8 cellular contexts compared by ENCODE assay signal in the genomic region with DNA sequence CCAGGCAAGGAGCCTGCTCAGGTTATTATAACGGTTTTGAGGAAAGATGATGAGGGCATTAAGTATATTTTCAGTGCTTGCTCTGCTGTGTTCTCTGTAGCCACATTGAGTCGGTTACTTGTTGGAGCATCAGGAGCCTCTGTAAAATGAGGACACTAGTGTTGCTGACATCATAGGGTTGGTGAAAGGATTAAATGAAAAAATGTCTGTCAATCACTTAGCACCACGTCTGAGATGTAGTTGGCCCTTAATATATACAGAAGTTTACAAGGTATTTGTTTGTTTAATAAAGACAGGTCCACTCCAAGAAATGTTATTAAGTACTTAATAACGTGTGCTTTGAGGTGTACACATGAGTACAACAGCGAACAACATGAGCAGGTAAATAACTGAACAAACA. TPM values are rescaled to one million over a fixed set of nuclear protein-coding genes. Genes with fewer than 3 reads are reported as not detected.
DNase-seq lines count a peak whose midpoint lies in the region; ATAC-seq and TF ChIP-seq lines count a peak whose summit lies in the region.

No MANE protein-coding gene starts in this region.

- no peaks in the 10 kb centered on the region for H3K9me3 Mint-ChIP-seq in activated naive CD4-positive, alpha-beta T cell treated with anti-CD3 and anti-CD28 coated beads, Interleukin-2, amount 10 ng/mL, durations not matched to agents 7 days and 5 days
- H3K9me3 Mint-ChIP-seq in activated naive CD8-positive, alpha-beta T cell treated with anti-CD3 and anti-CD28 coated beads for 36 hours: peaks cover 5% of the 10 kb centered on the region
- H3K9me3 Mint-ChIP-seq in type B pancreatic cell: no peaks in the 10 kb centered on the region

- DNase-seq in activated naive CD4-positive, alpha-beta T cell treated with anti-CD3 and anti-CD28 coated beads, Interleukin-2, amount 10 ng/mL, durations not matched to agents 7 days and 5 days: no peak
- no peak for DNase-seq in activated naive CD4-positive, alpha-beta T cell treated with Interleukin-2 at 50 U/mL for 16 hours
- DNase-seq in activated naive CD8-positive, alpha-beta T cell treated with anti-CD3 and anti-CD28 coated beads for 36 hours: no peak
- DNase-seq in type B pancreatic cell (ENCODE audit: extremely low spot score, unreplicated experiment) (no peak), NCI-H1092 treated with DMSO at 0.1 percent for 48 hours (lab: John Stamatoyannopoulos, UW) (no peak), DMS153 (lab: John Stamatoyannopoulos, UW) (no peak)

- peak overlapping the region in 2 of 3 donors; percentile 64 to 81 for H3K4me3 ChIP-seq in liver (ENCODE audit: low read depth in 1 of 3, low read length in 3 of 3)

- no peaks in the 10 kb centered on the region for H3K36me3 ChIP-seq in liver (ENCODE audit: control insufficient read depth in 4 of 4, insufficient read depth in 3 of 4, low read depth in 1 of 4, low read length in 3 of 4)

- H3K36me3 Mint-ChIP-seq in activated naive CD4-positive, alpha-beta T cell treated with anti-CD3 and anti-CD28 coated beads, Interleukin-2, amount 10 ng/mL, durations not matched to agents 7 days and 5 days: peaks cover 19% of the 10 kb centered on the region
- H3K36me3 Mint-ChIP-seq in activated naive CD8-positive, alpha-beta T cell treated with anti-CD3 and anti-CD28 coated beads for 36 hours: peaks cover 30% of the 10 kb centered on the region
- peaks cover 11% of the 10 kb centered on the region for H3K36me3 Mint-ChIP-seq in type B pancreatic cell

- H3K9me3 ChIP-seq in liver (ENCODE audit: control insufficient read depth in 4 of 4, low read length in 3 of 4): no peaks in the 10 kb centered on the region

- WGBS in liver: 27% methylated on average over 5 of the region's 5 CpGs

- H3K27me3 Mint-ChIP-seq in activated naive CD4-positive, alpha-beta T cell treated with anti-CD3 and anti-CD28 coated beads, Interleukin-2, amount 10 ng/mL, durations not matched to agents 7 days and 5 days: no peaks in the 10 kb centered on the region
- H3K27me3 Mint-ChIP-seq in activated naive CD8-positive, alpha-beta T cell treated with anti-CD3 and anti-CD28 coated beads for 36 hours: no peaks in the 10 kb centered on the region
- H3K27me3 Mint-ChIP-seq in type B pancreatic cell: no peaks in the 10 kb centered on the region

- H3K4me1 ChIP-seq in liver (ENCODE audit: control insufficient read depth in 4 of 4, insufficient read depth in 4 of 4, low read length in 3 of 4): peaks cover 2 to 18% (median 7%) of the 10 kb centered on the region in 4 donors

- H3K4me1 Mint-ChIP-seq in activated naive CD4-positive, alpha-beta T cell treated with anti-CD3 and anti-CD28 coated beads, Interleukin-2, amount 10 ng/mL, durations not matched to agents 7 days and 5 days: peaks cover 34% of the 10 kb centered on the region
- H3K4me1 Mint-ChIP-seq in activated naive CD8-positive, alpha-beta T cell treated with anti-CD3 and anti-CD28 coated beads for 36 hours: peaks cover 25% of the 10 kb centered on the region
- peaks cover 10% of the 10 kb centered on the region for H3K4me1 Mint-ChIP-seq in type B pancreatic cell (ENCODE audit: unreplicated experiment)

- ATAC-seq in HG02678 (IDR thresholded peaks at IDR 0.05; ENCODE audit: unreplicated experiment): no peak

- H3K9ac ChIP-seq in liver (ENCODE audit: low read depth in 1 of 2, low read length in 2 of 2): peak overlapping the region; percentile 21 to 52

- no peaks in the 10 kb centered on the region for H3K27me3 ChIP-seq in liver (ENCODE audit: control insufficient read depth in 4 of 4, insufficient read depth in 4 of 4, low read length in 3 of 4)

- no peak for TF ChIP-seq CTCF in liver (IDR thresholded peaks at IDR 0.05; ENCODE audit: low read depth, low read length, missing input control)
- no peak for TF ChIP-seq CTCF in type B pancreatic cell (conservative IDR thresholded peaks at IDR 0.05)

- no peak overlapping the region for H3K27ac ChIP-seq in liver (ENCODE audit: low read depth in 1 of 2, low read length in 2 of 2)

- peak overlapping the region; percentile 60 for H3K27ac Mint-ChIP-seq in activated naive CD4-positive, alpha-beta T cell treated with anti-CD3 and anti-CD28 coated beads, Interleukin-2, amount 10 ng/mL, durations not matched to agents 7 days and 5 days
- H3K27ac Mint-ChIP-seq in activated naive CD8-positive, alpha-beta T cell treated with anti-CD3 and anti-CD28 coated beads for 36 hours: no peak overlapping the region
- peak overlapping the region; percentile 49 for H3K27ac Mint-ChIP-seq in type B pancreatic cell

- no peak for TF ChIP-seq RAD21 in liver (IDR thresholded peaks at IDR 0.05)

- CTCF ChIA-PET in activated naive CD4-positive, alpha-beta T cell treated with anti-CD3 and anti-CD28 coated beads, Interleukin-2, amount 10 ng/mL, durations not matched to agents 7 days and 5 days (lab: Charles Lee): no interaction called here

- peak overlapping the region; percentile 60 for H3K4me3 Mint-ChIP-seq in activated naive CD4-positive, alpha-beta T cell treated with anti-CD3 and anti-CD28 coated beads, Interleukin-2, amount 10 ng/mL, durations not matched to agents 7 days and 5 days
- peak overlapping the region; percentile 66 for H3K4me3 Mint-ChIP-seq in activated naive CD8-positive, alpha-beta T cell treated with anti-CD3 and anti-CD28 coated beads for 36 hours
- H3K4me3 Mint-ChIP-seq in type B pancreatic cell: peak overlapping the region; percentile 79

TF ChIP-seq in liver, 16 proteins besides CTCF, POLR2A, EP300 and RAD21:
- TF ChIP-seq FOXA1 (IDR thresholded peaks at IDR 0.05) (no peak), FOXA2 (IDR thresholded peaks at IDR 0.05) (no peak), HNF4G (IDR thresholded peaks at IDR 0.05) (no peak), JUND (IDR thresholded peaks at IDR 0.05) (no peak), SP1 (IDR thresholded peaks at IDR 0.05) (no peak), HNF4A (conservative IDR thresholded peaks at IDR 0.05) (no peak), NR2F2 (IDR thresholded peaks at IDR 0.05) (no peak), RXRA (IDR thresholded peaks at IDR 0.05) (no peak), YY1 (IDR thresholded peaks at IDR 0.05) (no peak), GABPA (IDR thresholded peaks at IDR 0.05 in 1 of 2, conservative IDR thresholded peaks at IDR 0.05 in 1 of 2) (no peak), EGR1 (IDR thresholded peaks at IDR 0.05; ENCODE audit: low read depth in 2 of 2) (no peak), TAF1 (conservative IDR thresholded peaks at IDR 0.05) (no peak)
- TF ChIP-seq, protein P1, sequence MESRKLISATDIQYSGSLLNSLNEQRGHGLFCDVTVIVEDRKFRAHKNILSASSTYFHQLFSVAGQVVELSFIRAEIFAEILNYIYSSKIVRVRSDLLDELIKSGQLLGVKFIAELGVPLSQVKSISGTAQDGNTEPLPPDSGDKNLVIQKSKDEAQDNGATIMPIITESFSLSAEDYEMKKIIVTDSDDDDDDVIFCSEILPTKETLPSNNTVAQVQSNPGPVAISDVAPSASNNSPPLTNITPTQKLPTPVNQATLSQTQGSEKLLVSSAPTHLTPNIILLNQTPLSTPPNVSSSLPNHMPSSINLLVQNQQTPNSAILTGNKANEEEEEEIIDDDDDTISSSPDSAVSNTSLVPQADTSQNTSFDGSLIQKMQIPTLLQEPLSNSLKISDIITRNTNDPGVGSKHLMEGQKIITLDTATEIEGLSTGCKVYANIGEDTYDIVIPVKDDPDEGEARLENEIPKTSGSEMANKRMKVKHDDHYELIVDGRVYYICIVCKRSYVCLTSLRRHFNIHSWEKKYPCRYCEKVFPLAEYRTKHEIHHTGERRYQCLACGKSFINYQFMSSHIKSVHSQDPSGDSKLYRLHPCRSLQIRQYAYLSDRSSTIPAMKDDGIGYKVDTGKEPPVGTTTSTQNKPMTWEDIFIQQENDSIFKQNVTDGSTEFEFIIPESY (IDR thresholded peaks at IDR 0.05): no peak
- TF ChIP-seq, protein P2, sequence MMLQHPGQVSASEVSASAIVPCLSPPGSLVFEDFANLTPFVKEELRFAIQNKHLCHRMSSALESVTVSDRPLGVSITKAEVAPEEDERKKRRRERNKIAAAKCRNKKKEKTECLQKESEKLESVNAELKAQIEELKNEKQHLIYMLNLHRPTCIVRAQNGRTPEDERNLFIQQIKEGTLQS (IDR thresholded peaks at IDR 0.05): no peak
- TF ChIP-seq, protein P3, sequence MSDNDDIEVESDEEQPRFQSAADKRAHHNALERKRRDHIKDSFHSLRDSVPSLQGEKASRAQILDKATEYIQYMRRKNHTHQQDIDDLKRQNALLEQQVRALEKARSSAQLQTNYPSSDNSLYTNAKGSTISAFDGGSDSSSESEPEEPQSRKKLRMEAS (IDR thresholded peaks at IDR 0.05): no peak
- TF ChIP-seq, protein P4, sequence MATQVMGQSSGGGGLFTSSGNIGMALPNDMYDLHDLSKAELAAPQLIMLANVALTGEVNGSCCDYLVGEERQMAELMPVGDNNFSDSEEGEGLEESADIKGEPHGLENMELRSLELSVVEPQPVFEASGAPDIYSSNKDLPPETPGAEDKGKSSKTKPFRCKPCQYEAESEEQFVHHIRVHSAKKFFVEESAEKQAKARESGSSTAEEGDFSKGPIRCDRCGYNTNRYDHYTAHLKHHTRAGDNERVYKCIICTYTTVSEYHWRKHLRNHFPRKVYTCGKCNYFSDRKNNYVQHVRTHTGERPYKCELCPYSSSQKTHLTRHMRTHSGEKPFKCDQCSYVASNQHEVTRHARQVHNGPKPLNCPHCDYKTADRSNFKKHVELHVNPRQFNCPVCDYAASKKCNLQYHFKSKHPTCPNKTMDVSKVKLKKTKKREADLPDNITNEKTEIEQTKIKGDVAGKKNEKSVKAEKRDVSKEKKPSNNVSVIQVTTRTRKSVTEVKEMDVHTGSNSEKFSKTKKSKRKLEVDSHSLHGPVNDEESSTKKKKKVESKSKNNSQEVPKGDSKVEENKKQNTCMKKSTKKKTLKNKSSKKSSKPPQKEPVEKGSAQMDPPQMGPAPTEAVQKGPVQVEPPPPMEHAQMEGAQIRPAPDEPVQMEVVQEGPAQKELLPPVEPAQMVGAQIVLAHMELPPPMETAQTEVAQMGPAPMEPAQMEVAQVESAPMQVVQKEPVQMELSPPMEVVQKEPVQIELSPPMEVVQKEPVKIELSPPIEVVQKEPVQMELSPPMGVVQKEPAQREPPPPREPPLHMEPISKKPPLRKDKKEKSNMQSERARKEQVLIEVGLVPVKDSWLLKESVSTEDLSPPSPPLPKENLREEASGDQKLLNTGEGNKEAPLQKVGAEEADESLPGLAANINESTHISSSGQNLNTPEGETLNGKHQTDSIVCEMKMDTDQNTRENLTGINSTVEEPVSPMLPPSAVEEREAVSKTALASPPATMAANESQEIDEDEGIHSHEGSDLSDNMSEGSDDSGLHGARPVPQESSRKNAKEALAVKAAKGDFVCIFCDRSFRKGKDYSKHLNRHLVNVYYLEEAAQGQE (IDR thresholded peaks at IDR 0.05): no peak

RNA-seq across cellular contexts. Expression of a gene that starts 0.7 kb away (rescaled TPM):
- total RNA-seq in activated naive CD8-positive, alpha-beta T cell treated with anti-CD3 and anti-CD28 coated beads for 36 hours: 10 to 100 TPM; 24.4 to 25.2 TPM
- total RNA-seq in liver: 10 to 100 TPM in 1 of 2 donors, 1 to 10 TPM in 1; 9.9 to 13.7 TPM
- polyA plus RNA-seq in liver: 10 to 100 TPM; 11.8 to 21.6 TPM
- 12.4 and 13.4 TPM in 2 replicates for total RNA-seq in type B pancreatic cell (ENCODE audit: low replicate concordance)
